1 cellular context compared by ENCODE assay signal in the genomic region with DNA sequence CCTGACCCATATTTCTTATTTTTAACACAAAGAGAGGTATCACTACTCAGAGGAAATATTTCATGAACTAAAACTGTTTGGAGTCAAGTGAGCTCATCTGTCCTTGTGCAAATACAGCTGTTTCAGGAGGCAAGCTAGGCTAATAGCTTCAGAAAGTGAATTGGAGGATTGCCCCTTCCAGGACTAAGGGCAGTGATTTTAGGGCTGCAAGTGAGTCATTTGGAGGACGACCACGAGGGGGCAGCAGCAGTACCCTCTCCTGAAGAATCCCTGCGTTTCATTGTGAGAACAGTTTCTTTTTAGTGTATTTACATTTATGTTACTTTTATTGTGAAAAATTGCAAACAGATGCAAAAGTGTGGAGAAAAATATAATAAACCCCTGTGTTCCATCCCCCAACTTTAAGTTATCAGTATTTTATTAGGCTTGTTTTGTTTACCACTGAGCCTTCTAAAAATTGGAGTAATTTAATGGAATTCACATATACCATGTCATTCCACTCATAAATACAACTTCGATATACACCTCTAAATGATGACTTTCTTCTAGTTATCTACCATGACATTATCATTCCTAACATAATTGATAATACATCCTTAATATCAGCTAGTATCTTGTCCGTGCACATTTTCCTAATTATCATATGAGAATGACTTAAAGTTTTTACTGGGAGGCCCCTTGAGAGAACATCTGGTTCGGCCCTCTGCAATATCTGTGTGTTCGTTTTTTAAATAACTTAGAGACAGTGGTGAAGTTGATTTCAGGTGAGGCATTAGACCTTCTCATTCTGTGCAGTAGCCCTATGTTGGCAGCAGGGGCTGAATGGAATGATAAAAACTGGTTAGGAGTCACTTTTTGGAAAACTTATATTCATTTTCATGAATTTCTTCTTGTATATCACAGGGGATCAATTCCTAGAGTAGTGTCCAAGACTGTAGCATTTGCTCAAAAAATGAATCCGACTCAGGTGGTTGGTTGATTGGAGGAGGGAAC.
TF ChIP-seq lines count a peak whose summit lies in the region.

No MANE protein-coding gene starts in this region.

TF ChIP-seq in GM23338, 12 proteins besides CTCF, POLR2A, EP300 and RAD21 (continued from another document):
- TF ChIP-seq, protein P1, sequence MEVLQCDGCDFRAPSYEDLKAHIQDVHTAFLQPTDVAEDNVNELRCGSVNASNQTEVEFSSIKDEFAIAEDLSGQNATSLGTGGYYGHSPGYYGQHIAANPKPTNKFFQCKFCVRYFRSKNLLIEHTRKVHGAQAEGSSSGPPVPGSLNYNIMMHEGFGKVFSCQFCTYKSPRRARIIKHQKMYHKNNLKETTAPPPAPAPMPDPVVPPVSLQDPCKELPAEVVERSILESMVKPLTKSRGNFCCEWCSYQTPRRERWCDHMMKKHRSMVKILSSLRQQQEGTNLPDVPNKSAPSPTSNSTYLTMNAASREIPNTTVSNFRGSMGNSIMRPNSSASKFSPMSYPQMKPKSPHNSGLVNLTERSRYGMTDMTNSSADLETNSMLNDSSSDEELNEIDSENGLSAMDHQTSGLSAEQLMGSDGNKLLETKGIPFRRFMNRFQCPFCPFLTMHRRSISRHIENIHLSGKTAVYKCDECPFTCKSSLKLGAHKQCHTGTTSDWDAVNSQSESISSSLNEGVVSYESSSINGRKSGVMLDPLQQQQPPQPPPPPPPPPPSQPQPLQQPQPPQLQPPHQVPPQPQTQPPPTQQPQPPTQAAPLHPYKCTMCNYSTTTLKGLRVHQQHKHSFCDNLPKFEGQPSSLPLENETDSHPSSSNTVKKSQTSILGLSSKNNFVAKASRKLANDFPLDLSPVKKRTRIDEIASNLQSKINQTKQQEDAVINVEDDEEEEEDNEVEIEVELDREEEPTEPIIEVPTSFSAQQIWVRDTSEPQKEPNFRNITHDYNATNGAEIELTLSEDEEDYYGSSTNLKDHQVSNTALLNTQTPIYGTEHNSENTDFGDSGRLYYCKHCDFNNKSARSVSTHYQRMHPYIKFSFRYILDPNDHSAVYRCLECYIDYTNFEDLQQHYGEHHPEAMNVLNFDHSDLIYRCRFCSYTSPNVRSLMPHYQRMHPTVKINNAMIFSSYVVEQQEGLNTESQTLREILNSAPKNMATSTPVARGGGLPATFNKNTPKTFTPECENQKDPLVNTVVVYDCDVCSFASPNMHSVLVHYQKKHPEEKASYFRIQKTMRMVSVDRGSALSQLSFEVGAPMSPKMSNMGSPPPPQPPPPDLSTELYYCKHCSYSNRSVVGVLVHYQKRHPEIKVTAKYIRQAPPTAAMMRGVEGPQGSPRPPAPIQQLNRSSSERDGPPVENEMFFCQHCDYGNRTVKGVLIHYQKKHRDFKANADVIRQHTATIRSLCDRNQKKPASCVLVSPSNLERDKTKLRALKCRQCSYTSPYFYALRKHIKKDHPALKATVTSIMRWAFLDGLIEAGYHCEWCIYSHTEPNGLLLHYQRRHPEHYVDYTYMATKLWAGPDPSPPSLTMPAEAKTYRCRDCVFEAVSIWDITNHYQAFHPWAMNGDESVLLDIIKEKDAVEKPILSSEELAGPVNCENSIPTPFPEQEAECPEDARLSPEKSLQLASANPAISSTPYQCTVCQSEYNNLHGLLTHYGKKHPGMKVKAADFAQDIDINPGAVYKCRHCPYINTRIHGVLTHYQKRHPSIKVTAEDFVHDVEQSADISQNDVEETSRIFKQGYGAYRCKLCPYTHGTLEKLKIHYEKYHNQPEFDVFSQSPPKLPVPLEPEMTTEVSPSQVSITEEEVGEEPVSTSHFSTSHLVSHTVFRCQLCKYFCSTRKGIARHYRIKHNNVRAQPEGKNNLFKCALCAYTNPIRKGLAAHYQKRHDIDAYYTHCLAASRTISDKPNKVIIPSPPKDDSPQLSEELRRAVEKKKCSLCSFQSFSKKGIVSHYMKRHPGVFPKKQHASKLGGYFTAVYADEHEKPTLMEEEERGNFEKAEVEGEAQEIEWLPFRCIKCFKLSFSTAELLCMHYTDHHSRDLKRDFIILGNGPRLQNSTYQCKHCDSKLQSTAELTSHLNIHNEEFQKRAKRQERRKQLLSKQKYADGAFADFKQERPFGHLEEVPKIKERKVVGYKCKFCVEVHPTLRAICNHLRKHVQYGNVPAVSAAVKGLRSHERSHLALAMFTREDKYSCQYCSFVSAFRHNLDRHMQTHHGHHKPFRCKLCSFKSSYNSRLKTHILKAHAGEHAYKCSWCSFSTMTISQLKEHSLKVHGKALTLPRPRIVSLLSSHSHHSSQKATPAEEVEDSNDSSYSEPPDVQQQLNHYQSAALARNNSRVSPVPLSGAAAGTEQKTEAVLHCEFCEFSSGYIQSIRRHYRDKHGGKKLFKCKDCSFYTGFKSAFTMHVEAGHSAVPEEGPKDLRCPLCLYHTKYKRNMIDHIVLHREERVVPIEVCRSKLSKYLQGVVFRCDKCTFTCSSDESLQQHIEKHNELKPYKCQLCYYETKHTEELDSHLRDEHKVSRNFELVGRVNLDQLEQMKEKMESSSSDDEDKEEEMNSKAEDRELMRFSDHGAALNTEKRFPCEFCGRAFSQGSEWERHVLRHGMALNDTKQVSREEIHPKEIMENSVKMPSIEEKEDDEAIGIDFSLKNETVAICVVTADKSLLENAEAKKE (CRISPR knock-in tag; IDR thresholded peaks at IDR 0.05) = no peak
- TF ChIP-seq, protein P2, sequence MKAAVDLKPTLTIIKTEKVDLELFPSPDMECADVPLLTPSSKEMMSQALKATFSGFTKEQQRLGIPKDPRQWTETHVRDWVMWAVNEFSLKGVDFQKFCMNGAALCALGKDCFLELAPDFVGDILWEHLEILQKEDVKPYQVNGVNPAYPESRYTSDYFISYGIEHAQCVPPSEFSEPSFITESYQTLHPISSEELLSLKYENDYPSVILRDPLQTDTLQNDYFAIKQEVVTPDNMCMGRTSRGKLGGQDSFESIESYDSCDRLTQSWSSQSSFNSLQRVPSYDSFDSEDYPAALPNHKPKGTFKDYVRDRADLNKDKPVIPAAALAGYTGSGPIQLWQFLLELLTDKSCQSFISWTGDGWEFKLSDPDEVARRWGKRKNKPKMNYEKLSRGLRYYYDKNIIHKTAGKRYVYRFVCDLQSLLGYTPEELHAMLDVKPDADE (IDR thresholded peaks at IDR 0.05) = no peak
- TF ChIP-seq STAT1 (IDR thresholded peaks at IDR 0.05; ENCODE audit: unreplicated experiment) (no peak), NANOG (IDR thresholded peaks at IDR 0.05; ENCODE audit: borderline replicate concordance) (no peak), ZNF331 (CRISPR knock-in tag; IDR thresholded peaks at IDR 0.05; ENCODE audit: low read depth) (no peak), EZH2phosphoT487 (IDR thresholded peaks at IDR 0.05; ENCODE audit: unreplicated experiment) (no peak), POLR2AphosphoS5 (IDR thresholded peaks at IDR 0.05; ENCODE audit: low read depth) (no peak)
TF ChIP-seq in GM23338: peak in this region for 0.
